In genomic region chrX:43836435-43837184, GRCh38 we compare ENCODE assay signal across 7 cellular contexts. TPM values are rescaled to one million over a fixed set of nuclear protein-coding genes. Genes with fewer than 3 reads are reported as not detected.
DNase-seq lines count a peak whose midpoint lies in the region; ATAC-seq lines count a peak whose summit lies in the region.

No MANE protein-coding gene starts in this region.

- DNase-seq in GM03348 (ENCODE audit: low spot score) (peak; percentile 15), MV-4-11 (lab: John Stamatoyannopoulos, UW) (peak; percentile 2), T47D (ENCODE audit: low read depth in 1 of 2, low spot score in 1 of 2) (peak; percentile 5 to 48), myocyte (ENCODE audit: low read depth) (peak; percentile 29)

- ATAC-seq in HG03025 (IDR thresholded peaks at IDR 0.05; ENCODE audit: low FRiP score, unreplicated experiment) (no peak), GM21717 (IDR thresholded peaks at IDR 0.05; ENCODE audit: unreplicated experiment) (no peak), GM21390 (IDR thresholded peaks at IDR 0.05; ENCODE audit: unreplicated experiment) (no peak)

- in situ Hi-C loops in T47D (cut with HindIII; ENCODE audit: low pct_unique_long_range_greater_than_20kb, low sequenced_read_pairs) = no loop called here

RNA-seq across cellular contexts. Expression of gene MAOB, which starts 45.6 kb away (rescaled TPM):
- not detected in 2 replicates for total RNA-seq in myocyte
- polyA plus RNA-seq in myocyte (2012) = 0.08 TPM
